ENCODE assay signal across 8 cellular contexts in genomic region chr10:97025613-97026242, GRCh38.
DNase-seq lines count a peak whose midpoint lies in the region; ATAC-seq and TF ChIP-seq lines count a peak whose summit lies in the region.

No MANE protein-coding gene starts in this region.

- H3K36me3 ChIP-seq in suprapubic skin, result no peaks in the 10 kb centered on the region

- H3K27ac ChIP-seq in suprapubic skin, result no peak overlapping the region

- intact Hi-C loops in natural killer cell (cut with micrococcal nuclease), result loop anchor here (1.0 to 2.0 kb wide), 3 partner anchors 260 to 629 kb away; no protein-coding TSS in a partner anchor

- no peak overlapping the region for H3K27ac Mint-ChIP-seq in natural killer cell

- H3K9me3 ChIP-seq in suprapubic skin, result no peaks in the 10 kb centered on the region

- no peak for TF ChIP-seq POLR2A in suprapubic skin (IDR thresholded peaks at IDR 0.05)

- H3K9me3 Mint-ChIP-seq in natural killer cell, result no peaks in the 10 kb centered on the region

- peaks cover 2% of the 10 kb centered on the region for H3K27me3 ChIP-seq in suprapubic skin

- H3K27me3 Mint-ChIP-seq in natural killer cell (ENCODE audit: low read depth in 2 of 2), result peaks cover 0 to 2% of the 10 kb centered on the region in 2 donors

- H3K4me1 ChIP-seq in suprapubic skin, result peaks cover 6% of the 10 kb centered on the region

- H3K4me3 Mint-ChIP-seq in natural killer cell, result no peak overlapping the region

- peak; percentile 73 for TF ChIP-seq CTCF in natural killer cell (IDR thresholded peaks at IDR 0.05)
- peak; percentile 27 to 52 for TF ChIP-seq CTCF in suprapubic skin (IDR thresholded peaks at IDR 0.05)

- ATAC-seq in natural killer cell (peak; percentile 64 to 68 (median 66)), HG03521 (IDR thresholded peaks at IDR 0.05; ENCODE audit: unreplicated experiment) (no peak)

- WGBS in suprapubic skin, result 74% methylated on average over 9 of the region's 9 CpGs

- peak; percentile 34 to 41 for DNase-seq in activated CD4-positive, alpha-beta T cell treated with anti-CD3 and anti-CD28 coated beads for 24 hours (ENCODE audit: low read depth in 2 of 2)
- DNase-seq in activated CD4-positive, alpha-beta T cell treated with anti-CD3 and anti-CD28 coated beads for 1 hour, result no peak
- DNase-seq in NCI-H69 (lab: John Stamatoyannopoulos, UW) (peak; percentile 58), fibroblast of gingiva (ENCODE audit: low read depth) (peak; percentile 64), natural killer cell (peak; percentile 35), suprapubic skin (ENCODE audit: low spot score in 2 of 2) (no peak)
- peak; percentile 78 for DNase-seq in activated CD8-positive, alpha-beta memory T cell treated with anti-CD3 and anti-CD28 coated beads, Interleukin-2, amount 50 U/mL, for 48 hours

- H3K4me1 Mint-ChIP-seq in natural killer cell, result no peaks in the 10 kb centered on the region

- H3K4me3 ChIP-seq in suprapubic skin, result no peak overlapping the region

- no peak for TF ChIP-seq EP300 in suprapubic skin (IDR thresholded peaks at IDR 0.05)

- no peaks in the 10 kb centered on the region for H3K36me3 Mint-ChIP-seq in natural killer cell

Comparison
In these comparisons a context has a peak if more than half of its experiments do, and no peak if none do; other contexts are left out.
1. DNase-seq: peak in activated CD4-positive, alpha-beta T cell treated with anti-CD3 and anti-CD28 coated beads for 24 hours (2 of 2), NCI-H69 (single experiment), activated CD8-positive, alpha-beta memory T cell treated with anti-CD3 and anti-CD28 coated beads, Interleukin-2, amount 50 U/mL, for 48 hours (single experiment), fibroblast of gingiva (single experiment) and natural killer cell (single experiment); none in activated CD4-positive, alpha-beta T cell treated with anti-CD3 and anti-CD28 coated beads for 1 hour (single experiment) and suprapubic skin (0 of 2).